ENCODE assay signal across 14 cellular contexts in the genomic region with DNA sequence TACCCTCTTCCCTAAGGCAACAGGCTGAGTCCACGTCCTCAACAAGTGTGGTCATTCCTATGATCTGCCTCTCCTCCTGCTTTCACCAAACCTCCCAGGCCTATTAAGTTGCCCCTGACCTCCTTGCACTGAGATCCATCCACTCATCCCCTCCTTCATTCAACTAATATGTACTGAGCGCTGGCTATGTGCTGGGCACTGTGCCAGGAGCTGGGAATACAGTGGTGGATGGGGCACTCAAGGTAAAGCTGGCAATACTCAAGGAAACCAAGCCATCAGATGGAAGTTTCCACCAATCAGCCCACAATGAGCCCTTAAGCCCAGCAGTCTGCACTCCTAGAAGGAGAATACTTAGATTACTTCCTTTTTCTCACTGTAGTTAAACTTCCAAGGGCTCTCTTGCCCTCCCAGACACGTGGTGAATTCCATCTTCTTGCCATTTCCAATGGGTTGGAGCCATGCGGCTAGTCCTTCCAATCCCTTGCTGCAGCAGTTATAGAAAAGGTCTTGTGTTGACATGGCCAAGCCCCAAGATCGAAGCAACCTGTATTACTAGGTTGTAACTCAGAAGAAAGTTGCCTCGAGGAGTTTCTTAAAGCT.
"Had no signal": no experiment of that assay in that cellular context is flagged by ENCODE, and none has a peak within 500 bp of the region (broad histone marks: within the 10 kb centered on the region; RNA-seq: fewer than 3 reads in every experiment).

No MANE protein-coding gene starts in this region.

- H3K9me3 ChIP-seq: mucosa of descending colon, pancreas, sigmoid colon had no signal

- H3K27ac ChIP-seq: brain microvascular endothelial cell, pancreas, sigmoid colon had no signal

- H3K4me3 Mint-ChIP-seq: activated CD4-positive, alpha-beta T cell treated with anti-CD3 and anti-CD28 coated beads, Interleukin-2, amount 10 ng/mL, durations not matched to agents 7 days and 5 days; activated T-helper 1 cell treated with anti-CD3 and anti-CD28 coated beads, Interleukin-12 subunit alpha, Interleukin-12 subunit beta, Interleukin-2, Interleukin-4 antibody, amounts not matched to agents 30 ng/mL and 10 ng/mL and 1 ng/mL, durations not matched to agents 14 hours and 24 hours and 36 hours; central memory CD8-positive, alpha-beta T cell; naive thymus-derived CD4-positive, alpha-beta T cell had no signal

- DNase-seq: activated CD4-positive, alpha-beta T cell treated with anti-CD3 and anti-CD28 coated beads, Interleukin-2, amount 10 ng/mL, durations not matched to agents 7 days and 5 days; activated CD8-positive, alpha-beta memory T cell treated with anti-CD3 and anti-CD28 coated beads, Interleukin-2, amount 50 U/mL, for 48 hours; activated naive CD4-positive, alpha-beta T cell; anterior cingulate cortex; brain microvascular endothelial cell; mucosa of descending colon; naive thymus-derived CD4-positive, alpha-beta T cell; pancreas; sigmoid colon; stimulated activated CD4-positive, alpha-beta T cell treated with anti-CD3 and anti-CD28 coated beads, Interleukin-1b, Interleukin-23, amount 100 ng/mL, for 48 hours had no signal

- ATAC-seq: esophagus mucosa; mucosa of descending colon; naive thymus-derived CD4-positive, alpha-beta T cell had no signal

- H3K36me3 ChIP-seq: brain microvascular endothelial cell, pancreas, sigmoid colon had no signal

- H3K4me1 Mint-ChIP-seq: activated CD4-positive, alpha-beta T cell treated with anti-CD3 and anti-CD28 coated beads, Interleukin-2, amount 10 ng/mL, durations not matched to agents 7 days and 5 days; central memory CD8-positive, alpha-beta T cell had no signal

- H3K27me3 Mint-ChIP-seq: activated CD4-positive, alpha-beta T cell treated with anti-CD3 and anti-CD28 coated beads, Interleukin-2, amount 10 ng/mL, durations not matched to agents 7 days and 5 days had no signal

- H3K27me3 ChIP-seq: brain microvascular endothelial cell, pancreas, sigmoid colon had no signal

- H3K4me3 ChIP-seq: coronary artery, mucosa of descending colon, pancreas, sigmoid colon had no signal

- H3K27ac Mint-ChIP-seq: activated CD4-positive, alpha-beta T cell treated with anti-CD3 and anti-CD28 coated beads, Interleukin-2, amount 10 ng/mL, durations not matched to agents 7 days and 5 days; activated T-helper 1 cell treated with anti-CD3 and anti-CD28 coated beads, Interleukin-12 subunit alpha, Interleukin-12 subunit beta, Interleukin-2, Interleukin-4 antibody, amounts not matched to agents 30 ng/mL and 10 ng/mL and 1 ng/mL, durations not matched to agents 14 hours and 24 hours and 36 hours had no signal
